In genomic region chr7:6417408-6417807, GRCh38 we compare ENCODE assay signal across 15 cellular contexts. TPM values are rescaled to one million over a fixed set of nuclear protein-coding genes. Genes with fewer than 3 reads are reported as not detected.
DNase-seq lines count a peak whose midpoint lies in the region; ATAC-seq, FAIRE-seq and TF ChIP-seq lines count a peak whose summit lies in the region.
"Had no signal": no experiment of that assay in that cellular context is flagged by ENCODE, and none has a peak within 500 bp of the region (broad histone marks: within the 10 kb centered on the region; RNA-seq: fewer than 3 reads in every experiment).

No MANE protein-coding gene starts in this region.

- CTCF ChIA-PET in K562 (lab: Yijun Ruan, JAX; ENCODE audit: low intra/inter-chr PET ratio) = no interaction called here

- peak overlapping the region; percentile 89 for H3K27ac Mint-ChIP-seq in glutamatergic neuron (ENCODE audit: unreplicated experiment)

- FAIRE-seq in K562 (lab: Jason Lieb, UNC) = peak; percentile 11
- FAIRE-seq: A549 had no signal

- no peak for TF ChIP-seq POLR2A in K562 (conservative IDR thresholded peaks at IDR 0.05)

- H3K9me1 ChIP-seq in K562 (ENCODE audit: control insufficient read depth, insufficient read depth, low read length) = no peaks in the 10 kb centered on the region

- H3K4me3 Mint-ChIP-seq in glutamatergic neuron (ENCODE audit: unreplicated experiment) = no peak overlapping the region
- H3K4me3 Mint-ChIP-seq: CD8-positive, alpha-beta memory T cell had no signal

- H3K27ac ChIP-seq in BLaER1 (peak overlapping the region; percentile 82; the same call in 1 of the 2 replicates), K562 (ENCODE audit: extremely low read depth, low read depth, low read length) (no peak overlapping the region), upper lobe of right lung (no peak overlapping the region)
- peak overlapping the region in 10 of 11 experiments; percentile 16 to 86 (median 72); a peak in 17 of 22 replicates for H3K27ac ChIP-seq in BLaER1 treated with 17β-estradiol and CSF1 and Interleukin-3, amounts not matched to agents 10 nM and 100 nM
- H3K27ac ChIP-seq: GM23248 had no signal

- H3K27me3 ChIP-seq in BLaER1 (no peaks in the 10 kb centered on the region), K562 (ENCODE audit: control insufficient read depth in 2 of 2, insufficient read depth in 2 of 2, low read length in 2 of 2) (no peaks in the 10 kb centered on the region), upper lobe of right lung (no peaks in the 10 kb centered on the region)
- no peaks in the 10 kb centered on the region for H3K27me3 ChIP-seq in BLaER1 treated with 17β-estradiol and CSF1 and Interleukin-3, amounts not matched to agents 10 nM and 100 nM
- H3K27me3 ChIP-seq: BE2C had no signal

- H3K9ac ChIP-seq in BLaER1 (no peak overlapping the region), K562 (ENCODE audit: insufficient read depth in 1 of 2, low read depth in 2 of 2, low read length in 2 of 2) (no peak overlapping the region)
- peak overlapping the region in 8 of 11 experiments; percentile 46 to 75 (median 54); a peak in 10 of 22 replicates for H3K9ac ChIP-seq in BLaER1 treated with 17β-estradiol and CSF1 and Interleukin-3, amounts not matched to agents 10 nM and 100 nM
- H3K9ac ChIP-seq: GM23248 had no signal

- ATAC-seq in K562 (no peak), upper lobe of right lung (no peak), HG03442 (IDR thresholded peaks at IDR 0.05; ENCODE audit: unreplicated experiment) (no peak)

- peaks cover 8% of the 10 kb centered on the region for H3K36me3 Mint-ChIP-seq in glutamatergic neuron (ENCODE audit: unreplicated experiment)

- H3K4me2 ChIP-seq in BLaER1 = peak overlapping the region; percentile 59
- peak overlapping the region in 8 of 11 experiments; percentile 30 to 53 (median 46); a peak in 10 of 22 replicates for H3K4me2 ChIP-seq in BLaER1 treated with 17β-estradiol and CSF1 and Interleukin-3, amounts not matched to agents 10 nM and 100 nM
- no peak overlapping the region for H3K4me2 ChIP-seq in K562 (ENCODE audit: insufficient read depth, low read length)
- H3K4me2 ChIP-seq: A549 had no signal

- BruUV-seq in K562 (replicated peaks; lab: Mats Ljungman, UMichigan) = no TSS peak

- H3K4me3 ChIP-seq in BLaER1 = no peak overlapping the region
- no peak overlapping the region for H3K4me3 ChIP-seq in BLaER1 treated with 17β-estradiol and CSF1 and Interleukin-3, amounts not matched to agents 10 nM and 100 nM
- H3K4me3 ChIP-seq in K562 = no peak overlapping the region
- no peak overlapping the region for H3K4me3 ChIP-seq in upper lobe of right lung
- H3K4me3 ChIP-seq: A549, GM23248 had no signal

- TF ChIP-seq RAD21 in K562 (CRISPR knock-in tag; conservative IDR thresholded peaks at IDR 0.05 in 1 of 2, IDR thresholded peaks at IDR 0.05 in 1 of 2) = no peak

- peaks cover 7% of the 10 kb centered on the region for H3K27me3 Mint-ChIP-seq in glutamatergic neuron (ENCODE audit: unreplicated experiment)
- H3K27me3 Mint-ChIP-seq: CD8-positive, alpha-beta memory T cell had no signal

- H3K36me3 ChIP-seq in BLaER1 (peaks cover 97% of the 10 kb centered on the region), K562 (ENCODE audit: control insufficient read depth, insufficient read depth, low read length) (peaks cover 51% of the 10 kb centered on the region; the same call in 2 of the 3 replicates), upper lobe of right lung (peaks cover 77% of the 10 kb centered on the region)
- peaks cover 88 to 99% (median 95%) of the 10 kb centered on the region in 11 experiments for H3K36me3 ChIP-seq in BLaER1 treated with 17β-estradiol and CSF1 and Interleukin-3, amounts not matched to agents 10 nM and 100 nM

- no peaks in the 10 kb centered on the region for H3K79me2 ChIP-seq in K562 (ENCODE audit: control insufficient read depth, insufficient read depth, low read length)

- in situ Hi-C loops in K562 (cut with MboI) = no loop called here

- intact Hi-C loops in K562 (cut with micrococcal nuclease) (no loop called here), upper lobe of right lung (cut with DNase I) (no loop called here)

- TF ChIP-seq EP300 in K562 (IDR thresholded peaks at IDR 0.05; ENCODE audit: low read length) = no peak

- H2AFZ ChIP-seq in K562 (ENCODE audit: low read depth, low read length) = no peak overlapping the region
- H2AFZ ChIP-seq: GM23248 had no signal

- H4K20me1 ChIP-seq in BLaER1 (peaks cover 64% of the 10 kb centered on the region), K562 (replicated peaks; ENCODE audit: control insufficient read depth, insufficient read depth, low read length) (no peaks in the 10 kb centered on the region)
- peaks cover 0 to 37% (median 11%) of the 10 kb centered on the region in 11 experiments; a peak in 12 of 22 replicates for H4K20me1 ChIP-seq in BLaER1 treated with 17β-estradiol and CSF1 and Interleukin-3, amounts not matched to agents 10 nM and 100 nM

- TF ChIP-seq CTCF in K562 (IDR thresholded peaks at IDR 0.05 in 2 of 3, conservative IDR thresholded peaks at IDR 0.05 in 1 of 3; ENCODE audit: insufficient read depth in 2 of 3, low read depth in 1 of 3, low read length in 3 of 3) (no peak), glutamatergic neuron (IDR thresholded peaks at IDR 0.05; ENCODE audit: partially characterized antibody, unreplicated experiment) (no peak), upper lobe of right lung (IDR thresholded peaks at IDR 0.05) (no peak)

- H3K9me3 ChIP-seq in BLaER1 (no peaks in the 10 kb centered on the region), K562 (replicated peaks; ENCODE audit: control insufficient read depth, insufficient read depth, low read depth, low read length) (peaks cover 3% of the 10 kb centered on the region; the same call in 1 of the 2 replicates), upper lobe of right lung (no peaks in the 10 kb centered on the region)
- no peaks in the 10 kb centered on the region for H3K9me3 ChIP-seq in BLaER1 treated with 17β-estradiol and CSF1 and Interleukin-3, amounts not matched to agents 10 nM and 100 nM (replicated peaks in 1 of 11)
- H3K9me3 ChIP-seq: A549, Caco-2 had no signal

- POLR2A ChIA-PET in K562 (lab: Yijun Ruan, JAX) = interaction anchor here (0.6 to 1.3 kb wide), 3 partner anchors 17 to 429 kb away, joined by 3 to 4 read pairs (median 3); no protein-coding TSS in a partner anchor

- peaks cover 12% of the 10 kb centered on the region for H3K9me3 Mint-ChIP-seq in glutamatergic neuron (ENCODE audit: unreplicated experiment)
- H3K9me3 Mint-ChIP-seq: CD8-positive, alpha-beta memory T cell had no signal

- H3K4me1 Mint-ChIP-seq in glutamatergic neuron (ENCODE audit: low read depth, unreplicated experiment) = peaks cover 4% of the 10 kb centered on the region
- H3K4me1 Mint-ChIP-seq: CD8-positive, alpha-beta memory T cell had no signal

- DNase-seq in K562 (ENCODE audit: extremely low read depth in 1 of 4, low spot score in 3 of 4) (no peak), glutamatergic neuron (no peak), upper lobe of right lung (no peak), cortex of kidney (lab: John Stamatoyannopoulos, UW) (no peak), NCI-H446 (lab: John Stamatoyannopoulos, UW) (no peak)
- DNase-seq: BE2C; Caco-2; CD8-positive, alpha-beta memory T cell; GF-D8; GM23248; H7 had no signal

- H3K4me1 ChIP-seq in BLaER1 (peaks cover 33% of the 10 kb centered on the region), K562 (replicated peaks in 1 of 2; ENCODE audit: control insufficient read depth in 2 of 2, insufficient read depth in 2 of 2, low read length in 2 of 2) (peaks cover 0 to 8% of the 10 kb centered on the region in 2 experiments; a peak in 1 of 5 replicates), upper lobe of right lung (no peaks in the 10 kb centered on the region)
- peaks cover 17 to 46% (median 40%) of the 10 kb centered on the region in 10 experiments for H3K4me1 ChIP-seq in BLaER1 treated with 17β-estradiol and CSF1 and Interleukin-3, amounts not matched to agents 10 nM and 100 nM
- H3K4me1 ChIP-seq: BE2C, Caco-2 had no signal

- WGBS in K562 (ENCODE audit: insufficient coverage, low coverage, missing lambda C conversion rate) = 81% methylated on average over 5 of the region's 5 CpGs

RNA-seq across cellular contexts. Expression of gene DAGLB, which starts 30.3 kb away (rescaled TPM):
- 63.0 and 140 TPM in 2 replicates for total RNA-seq in K562 (2011; cell fraction: chromatin; rRNA removed; ENCODE audit: low replicate concordance)
- total RNA-seq in K562 (2011; cell fraction: nucleolus; rRNA removed) = 64.6 and 66.9 TPM in 2 replicates
- 67.4 and 68.4 TPM in 2 replicates for total RNA-seq in K562 (2011; cell fraction: nucleoplasm; rRNA removed)
- total RNA-seq in K562 (2014; rRNA removed) = 9.4 and 11.3 TPM in 2 replicates
- total RNA-seq in K562 (2014; rRNA removed; fragmentation: Illumina TruSeq; extraction: Trizol) = 4.1 and 5.8 TPM in 2 replicates
- 9.4 and 9.7 TPM in 2 replicates for total RNA-seq in K562 (2015; rRNA removed; fragmentation: Illumina TruSeq; extraction: Trizol)
- total RNA-seq in K562 (2021) = 16.3 and 16.4 TPM in 2 replicates
- polyA plus RNA-seq in K562 (2011; rRNA removed) = 12.0 and 15.8 TPM in 2 replicates
- polyA plus RNA-seq in K562 (2011; cell fraction: cytosol; rRNA removed) = 15.1 and 17.4 TPM in 2 replicates
- 31.9 and 32.2 TPM in 2 replicates for polyA plus RNA-seq in K562 (2011; cell fraction: nucleus; rRNA removed)
- polyA plus RNA-seq in K562 (2012) = 7.4 and 10.0 TPM in 2 replicates
- polyA plus RNA-seq in K562 (2014; fragmentation: Illumina TruSeq; extraction: Trizol) = 7.8 and 8.9 TPM in 2 replicates
- polyA plus RNA-seq in K562 (2014; fragmentation: Nextera tagmentation; extraction: Ambion mirVana) = 1 to 10 TPM in 1 of 2 experiments, under 1 TPM in 1; 0.92 to 1.0 TPM
- 9.3 and 9.5 TPM in 2 replicates for polyA plus RNA-seq in K562 (2014; rRNA removed)
- 30.5 and 33.7 TPM in 2 replicates for polyA minus RNA-seq in K562 (2011; rRNA and poly(A)+ RNA removed)
- polyA minus RNA-seq in K562 (2011; cell fraction: cytosol; rRNA and poly(A)+ RNA removed) = 20.4 and 27.9 TPM in 2 replicates
- polyA minus RNA-seq in K562 (2011; cell fraction: nucleus; rRNA and poly(A)+ RNA removed) = 20.7 and 23.4 TPM in 2 replicates
- total RNA-seq in glutamatergic neuron (ENCODE audit: unreplicated experiment) = 63.2 TPM
- 34.7 TPM for total RNA-seq in upper lobe of right lung

RNA-seq across cellular contexts. Expression of gene RAC1, which starts 43.1 kb away (rescaled TPM):
- 133 and 135 TPM in 2 replicates for total RNA-seq in K562 (2011; cell fraction: chromatin; rRNA removed; ENCODE audit: low replicate concordance)
- total RNA-seq in K562 (2011; cell fraction: nucleolus; rRNA removed) = 83.3 and 83.4 TPM in 2 replicates
- total RNA-seq in K562 (2011; cell fraction: nucleoplasm; rRNA removed) = 95.7 and 122 TPM in 2 replicates
- 105 and 146 TPM in 2 replicates for total RNA-seq in K562 (2014; rRNA removed)
- total RNA-seq in K562 (2014; rRNA removed; fragmentation: Illumina TruSeq; extraction: Trizol) = 126 and 149 TPM in 2 replicates
- total RNA-seq in K562 (2015; rRNA removed; fragmentation: Illumina TruSeq; extraction: Trizol) = 90.9 and 91.5 TPM in 2 replicates
- 220 and 225 TPM in 2 replicates for total RNA-seq in K562 (2021)
- polyA plus RNA-seq in K562 (2011; rRNA removed) = 177 and 205 TPM in 2 replicates
- polyA plus RNA-seq in K562 (2011; cell fraction: cytosol; rRNA removed) = 96.2 and 169 TPM in 2 replicates
- polyA plus RNA-seq in K562 (2011; cell fraction: nucleus; rRNA removed) = 62.4 and 100 TPM in 2 replicates
- 201 and 203 TPM in 2 replicates for polyA plus RNA-seq in K562 (2012)
- polyA plus RNA-seq in K562 (2014; fragmentation: Illumina TruSeq; extraction: Trizol) = 220 and 241 TPM in 2 replicates
- 10 to 100 TPM; 78.5 to 90.7 TPM for polyA plus RNA-seq in K562 (2014; fragmentation: Nextera tagmentation; extraction: Ambion mirVana)
- polyA plus RNA-seq in K562 (2014; rRNA removed) = 148 and 163 TPM in 2 replicates
- 310 and 404 TPM in 2 replicates for polyA minus RNA-seq in K562 (2011; rRNA and poly(A)+ RNA removed)
- 91.2 and 105 TPM in 2 replicates for polyA minus RNA-seq in K562 (2011; cell fraction: cytosol; rRNA and poly(A)+ RNA removed)
- polyA minus RNA-seq in K562 (2011; cell fraction: nucleus; rRNA and poly(A)+ RNA removed) = 20.2 and 37.2 TPM in 2 replicates
- 172 TPM for total RNA-seq in glutamatergic neuron (ENCODE audit: unreplicated experiment)
- 255 TPM for total RNA-seq in upper lobe of right lung

Comparison
In these comparisons a context has a peak if more than half of its experiments do, and no peak if none do; other contexts are left out.
1. H3K9ac ChIP-seq: peak in BLaER1 treated with 17β-estradiol and CSF1 and Interleukin-3, amounts not matched to agents 10 nM and 100 nM (8 of 11); none in BLaER1 (single experiment) and K562 (0 of 2).
2. H3K27ac ChIP-seq: peak in BLaER1 (single experiment) and BLaER1 treated with 17β-estradiol and CSF1 and Interleukin-3, amounts not matched to agents 10 nM and 100 nM (10 of 11); none in K562 (single experiment) and upper lobe of right lung (single experiment).